ENCODE assay signal across 9 cellular contexts in the genomic region with DNA sequence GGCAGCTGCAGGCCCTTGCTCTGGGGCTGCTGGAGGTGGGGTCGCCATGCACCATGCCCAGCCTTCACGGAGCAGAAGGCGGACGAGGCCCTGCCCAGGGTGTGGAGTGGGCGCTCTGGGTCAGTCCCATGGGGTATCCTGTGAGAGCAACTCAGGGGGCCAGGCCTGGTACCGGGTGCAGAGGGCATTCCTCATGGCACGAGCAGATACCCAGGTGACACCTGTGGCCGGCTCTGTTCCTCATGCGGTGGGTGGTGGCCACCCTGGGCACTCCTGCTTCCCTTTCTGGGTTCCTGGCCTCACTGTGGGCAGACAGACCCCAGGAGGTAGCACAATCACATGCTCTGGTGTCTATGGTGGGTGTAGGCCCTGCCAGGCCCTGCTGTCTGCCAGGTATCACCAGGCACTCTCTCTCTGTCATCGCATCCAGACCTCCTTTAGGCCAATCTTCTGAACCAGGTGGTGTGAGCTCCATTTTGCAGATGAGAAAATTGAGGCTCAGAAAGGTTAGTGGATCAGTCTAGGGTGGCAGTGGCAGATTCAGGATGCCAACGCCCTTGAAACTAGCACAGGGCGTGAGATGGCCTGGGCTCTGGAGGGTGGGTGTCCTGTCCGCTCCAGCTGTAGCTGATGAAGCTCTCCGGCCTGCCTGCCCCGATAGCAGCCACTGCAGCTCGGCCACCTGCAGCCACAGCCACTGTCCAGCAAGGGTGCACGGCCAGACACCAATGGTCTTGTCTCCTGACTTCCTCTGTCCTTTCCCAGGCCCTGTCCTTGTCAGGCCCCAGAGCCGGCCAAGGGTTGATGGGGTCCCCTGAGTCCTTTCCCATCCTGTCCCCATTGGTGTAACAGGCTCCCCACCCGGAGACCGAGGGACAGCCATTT. TPM values are rescaled to one million over a fixed set of nuclear protein-coding genes. Genes with fewer than 3 reads are reported as not detected.
DNase-seq lines count a peak whose midpoint lies in the region; ATAC-seq and TF ChIP-seq lines count a peak whose summit lies in the region.
"Had no signal": no experiment of that assay in that cellular context is flagged by ENCODE, and none has a peak within 500 bp of the region (broad histone marks: within the 10 kb centered on the region; RNA-seq: fewer than 3 reads in every experiment).

No MANE protein-coding gene starts in this region.

- no peaks in the 10 kb centered on the region for H3K9me2 ChIP-seq in MM.1S (replicated peaks; ENCODE audit: insufficient read depth, low read length)

- H3K27me3 ChIP-seq in AG04450 (ENCODE audit: control insufficient read depth, insufficient read depth, low read length) (no peaks in the 10 kb centered on the region), MM.1S (replicated peaks; ENCODE audit: insufficient read depth, low read length) (no peaks in the 10 kb centered on the region)

- no peaks in the 10 kb centered on the region for H3F3A ChIP-seq in MM.1S (ENCODE audit: insufficient read depth, low read length)

- peak overlapping the region; percentile 11 for H3K27ac ChIP-seq in AG04450 (ENCODE audit: low read depth, low read length)
- H3K27ac ChIP-seq in MM.1S (ENCODE audit: low read length), result no peak overlapping the region
- H3K27ac ChIP-seq in coronary artery, result peak overlapping the region in 1 of 2 donors; percentile 86

- DNase-seq in AG04450 (ENCODE audit: low read depth, low spot score), result no peak
- no peak for DNase-seq in MM.1S
- no peak for DNase-seq in coronary artery (ENCODE audit: low spot score)
- DNase-seq in natural killer cell treated with Interleukin-12 subunit alpha and Interleukin-12 subunit beta and Interleukin-15 and Interleukin-18, amount 100 ng/mL, for 72 hours (ENCODE audit: low spot score), result no peak
- DNase-seq in D341Med (ENCODE audit: low spot score), result no peak
- DNase-seq: NCI-H748 treated with DMSO at 0.1 percent for 48 hours had no signal

- peak overlapping the region; percentile 87 for H3K4me3 Mint-ChIP-seq in natural killer cell treated with Interleukin-12 subunit alpha and Interleukin-12 subunit beta and Interleukin-15 and Interleukin-18, amount 100 ng/mL, for 72 hours

- peaks cover 25% of the 10 kb centered on the region for H3K79me2 ChIP-seq in MM.1S (ENCODE audit: low read length)

- no peaks in the 10 kb centered on the region for H3K9me3 Mint-ChIP-seq in natural killer cell treated with Interleukin-12 subunit alpha and Interleukin-12 subunit beta and Interleukin-15 and Interleukin-18, amount 100 ng/mL, for 72 hours

- no peaks in the 10 kb centered on the region for H3K36me3 ChIP-seq in MM.1S (replicated peaks; ENCODE audit: insufficient read depth, low read length)

- no peaks in the 10 kb centered on the region for H3K27me3 Mint-ChIP-seq in natural killer cell treated with Interleukin-12 subunit alpha and Interleukin-12 subunit beta and Interleukin-15 and Interleukin-18, amount 100 ng/mL, for 72 hours

- no peak overlapping the region for H2AFZ ChIP-seq in MM.1S (ENCODE audit: low read length)

- H3K9me3 ChIP-seq in AG04450 (ENCODE audit: control insufficient read depth, insufficient read depth, low read length) (no peaks in the 10 kb centered on the region; the same call in 1 of the 2 replicates), MM.1S (replicated peaks; ENCODE audit: insufficient read depth, low read length) (no peaks in the 10 kb centered on the region)

- POLR2A ChIA-PET in AG04450 (lab: Yijun Ruan, JAX), result no interaction called here

- peak overlapping the region; percentile 84; the same call in 1 of the 2 replicates for H3K4me2 ChIP-seq in MM.1S (ENCODE audit: low read depth, low read length)

- no peak overlapping the region for H3K4me3 ChIP-seq in AG04450 (ENCODE audit: low read depth, low read length)
- H3K4me3 ChIP-seq in MM.1S (ENCODE audit: low read length), result no peak overlapping the region
- peak overlapping the region; percentile 51 for H3K4me3 ChIP-seq in coronary artery

- no peak overlapping the region for H3K9ac ChIP-seq in MM.1S (ENCODE audit: low read length)

- ATAC-seq in natural killer cell treated with Interleukin-12 subunit alpha and Interleukin-12 subunit beta and Interleukin-15 and Interleukin-18, amount 100 ng/mL, for 72 hours, result no peak
- no peak for ATAC-seq in GM21825 (IDR thresholded peaks at IDR 0.05; ENCODE audit: unreplicated experiment)
- no peak for ATAC-seq in GM19395 (IDR thresholded peaks at IDR 0.05; ENCODE audit: unreplicated experiment)
- ATAC-seq in HG03025 (IDR thresholded peaks at IDR 0.05; ENCODE audit: low FRiP score, unreplicated experiment), result no peak

- H4K20me1 ChIP-seq in MM.1S (ENCODE audit: insufficient read depth, low read length), result no peaks in the 10 kb centered on the region

- H3K36me3 Mint-ChIP-seq in natural killer cell treated with Interleukin-12 subunit alpha and Interleukin-12 subunit beta and Interleukin-15 and Interleukin-18, amount 100 ng/mL, for 72 hours, result no peaks in the 10 kb centered on the region

- no peaks in the 10 kb centered on the region for H3K4me1 ChIP-seq in MM.1S (ENCODE audit: low read length)

- TF ChIP-seq CTCF in AG04450 (IDR thresholded peaks at IDR 0.05; ENCODE audit: low read depth, low read length) (no peak), MM.1S (IDR thresholded peaks at IDR 0.05; ENCODE audit: low read length) (no peak), coronary artery (IDR thresholded peaks at IDR 0.05) (no peak)

- peaks cover 37 to 47% of the 10 kb centered on the region in 2 donors for H3K4me1 Mint-ChIP-seq in natural killer cell treated with Interleukin-12 subunit alpha and Interleukin-12 subunit beta and Interleukin-15 and Interleukin-18, amount 100 ng/mL, for 72 hours (ENCODE audit: low read depth in 2 of 2)

- H3K27ac Mint-ChIP-seq in natural killer cell treated with Interleukin-12 subunit alpha and Interleukin-12 subunit beta and Interleukin-15 and Interleukin-18, amount 100 ng/mL, for 72 hours, result peak overlapping the region; percentile 95 to 97

- CTCF ChIA-PET in AG04450 (lab: Charles Lee), result interaction anchor here (0.7 kb wide), 1 partner anchor 15 kb away, joined by 3 read pairs; a partner anchor contains a TSS

RNA-seq across cellular contexts. Expression of a gene that starts 15.1 kb away (rescaled TPM):
- 15.8 and 23.2 TPM in 2 replicates for polyA plus RNA-seq in AG04450 (2011; rRNA removed)
- polyA minus RNA-seq in AG04450 (2011; rRNA and poly(A)+ RNA removed), result 28.1 and 32.6 TPM in 2 replicates
- total RNA-seq in natural killer cell treated with Interleukin-12 subunit alpha and Interleukin-12 subunit beta and Interleukin-15 and Interleukin-18, amount 100 ng/mL, for 72 hours, result 100 to 1,000 TPM; 104 to 207 TPM

RNA-seq across cellular contexts. Expression of a gene that starts 19.1 kb away (rescaled TPM):
- polyA plus RNA-seq in AG04450 (2011; rRNA removed), result 445 and 578 TPM in 2 replicates
- 66.6 and 91.2 TPM in 2 replicates for polyA minus RNA-seq in AG04450 (2011; rRNA and poly(A)+ RNA removed)
- 1 to 10 TPM; 1.4 to 4.0 TPM for total RNA-seq in natural killer cell treated with Interleukin-12 subunit alpha and Interleukin-12 subunit beta and Interleukin-15 and Interleukin-18, amount 100 ng/mL, for 72 hours

RNA-seq across cellular contexts. Expression of a gene that starts 29.2 kb away (rescaled TPM):
- 0.11 TPM in 1 of 2 replicates, not detected in the other for polyA plus RNA-seq in AG04450 (2011; rRNA removed)
- not detected in 2 replicates for polyA minus RNA-seq in AG04450 (2011; rRNA and poly(A)+ RNA removed)
- under 1 TPM; 0.75 to 0.81 TPM for total RNA-seq in natural killer cell treated with Interleukin-12 subunit alpha and Interleukin-12 subunit beta and Interleukin-15 and Interleukin-18, amount 100 ng/mL, for 72 hours
